11 cellular contexts compared by ENCODE assay signal in genomic region chr17:30821751-30822723, GRCh38. TPM values are rescaled to one million over a fixed set of nuclear protein-coding genes. Genes with fewer than 3 reads are reported as not detected.
DNase-seq lines count a peak whose midpoint lies in the region; ATAC-seq, FAIRE-seq and TF ChIP-seq lines count a peak whose summit lies in the region.
"Had no signal": no experiment of that assay in that cellular context is flagged by ENCODE, and none has a peak within 500 bp of the region (broad histone marks: within the 10 kb centered on the region; RNA-seq: fewer than 3 reads in every experiment).

No MANE protein-coding gene starts in this region.

- FAIRE-seq in urothelium cell line (lab: Jason Lieb, UNC): no peak

- H3K27ac Mint-ChIP-seq in activated CD8-positive, alpha-beta memory T cell treated with anti-CD3 and anti-CD28 coated beads, Interleukin-2, amount 10 ng/mL, durations not matched to agents 7 days and 5 days: peak overlapping the region; percentile 87
- peak overlapping the region; percentile 19 to 90 for H3K27ac Mint-ChIP-seq in stimulated activated naive CD8-positive, alpha-beta T cell treated with anti-CD3 and anti-CD28 coated beads, Interleukin-15, amount 100 ng/mL, for 72 hours

- ATAC-seq in activated CD8-positive, alpha-beta memory T cell treated with anti-CD3 and anti-CD28 coated beads, Interleukin-2, amount 10 ng/mL, durations not matched to agents 7 days and 5 days: no peak
- ATAC-seq in stimulated activated naive CD8-positive, alpha-beta T cell treated with anti-CD3 and anti-CD28 coated beads, Interleukin-15, amount 100 ng/mL, for 72 hours: no peak
- ATAC-seq in HG03139 (IDR thresholded peaks at IDR 0.05; ENCODE audit: unreplicated experiment): no peak
- no peak for ATAC-seq in heart left ventricle

- CTCF ChIA-PET in activated CD8-positive, alpha-beta memory T cell treated with anti-CD3 and anti-CD28 coated beads, Interleukin-2, amount 10 ng/mL, durations not matched to agents 7 days and 5 days (lab: Charles Lee): interaction anchor here (0.6 to 11.4 kb wide), 4 partner anchors 13 to 234 kb away, joined by 3 to 198 read pairs (median 4); no protein-coding TSS in a partner anchor

- H3K27ac ChIP-seq in OCI-LY3 (ENCODE audit: low read length): no peak overlapping the region
- H3K27ac ChIP-seq in epithelial cell of prostate: peak overlapping the region; percentile 4
- H3K27ac ChIP-seq in heart left ventricle: peak overlapping the region in 1 of 12 donors; percentile 93

- intact Hi-C loops in heart left ventricle (cut with DNase I): loop anchor here in 1 of 10 donors (5.0 kb wide), 1 partner anchor 220 kb away; no protein-coding TSS in a partner anchor

- H3K4me1 Mint-ChIP-seq in activated CD8-positive, alpha-beta memory T cell treated with anti-CD3 and anti-CD28 coated beads, Interleukin-2, amount 10 ng/mL, durations not matched to agents 7 days and 5 days: peaks cover 55% of the 10 kb centered on the region
- H3K4me1 Mint-ChIP-seq in stimulated activated naive CD8-positive, alpha-beta T cell treated with anti-CD3 and anti-CD28 coated beads, Interleukin-15, amount 100 ng/mL, for 72 hours: peaks cover 57% of the 10 kb centered on the region

- peaks cover 12% of the 10 kb centered on the region; the same call in 1 of the 2 replicates for H4K20me1 ChIP-seq in OCI-LY3 (ENCODE audit: insufficient read depth, low read length)

- no peak for TF ChIP-seq POLR2A in heart left ventricle (IDR thresholded peaks at IDR 0.05)

- peak overlapping the region; percentile 19; the same call in 1 of the 2 replicates for H3K4me3 ChIP-seq in OCI-LY3 (ENCODE audit: low read length)
- H3K4me3 ChIP-seq in heart left ventricle: peak overlapping the region in 5 of 12 donors; percentile 0 to 99 (median 96)

- H3K4me1 ChIP-seq in OCI-LY3 (ENCODE audit: low read length): peaks cover 29% of the 10 kb centered on the region
- H3K4me1 ChIP-seq in heart left ventricle: peaks cover 0 to 76% (median 19%) of the 10 kb centered on the region in 12 donors

- H3K36me3 ChIP-seq in OCI-LY3 (replicated peaks; ENCODE audit: low read depth, low read length): peaks cover 8% of the 10 kb centered on the region
- H3K36me3 ChIP-seq in heart left ventricle: no peaks in the 10 kb centered on the region

- H3K27me3 ChIP-seq in OCI-LY3 (ENCODE audit: low read depth, low read length): no peaks in the 10 kb centered on the region
- no peaks in the 10 kb centered on the region for H3K27me3 ChIP-seq in heart left ventricle
- H3K27me3 ChIP-seq: stomach had no signal

- peak overlapping the region; percentile 49 for H3K4me2 ChIP-seq in OCI-LY3 (ENCODE audit: low read length)

- no peaks in the 10 kb centered on the region for H3K9me3 Mint-ChIP-seq in activated CD8-positive, alpha-beta memory T cell treated with anti-CD3 and anti-CD28 coated beads, Interleukin-2, amount 10 ng/mL, durations not matched to agents 7 days and 5 days (ENCODE audit: low read depth)
- H3K9me3 Mint-ChIP-seq in stimulated activated naive CD8-positive, alpha-beta T cell treated with anti-CD3 and anti-CD28 coated beads, Interleukin-15, amount 100 ng/mL, for 72 hours: no peaks in the 10 kb centered on the region

- 38 to 50% (median 48%) methylated on average over 9 of the region's 9 CpGs for WGBS in heart left ventricle, 4 donors

- peak overlapping the region; percentile 100 for H3K4me3 Mint-ChIP-seq in activated CD8-positive, alpha-beta memory T cell treated with anti-CD3 and anti-CD28 coated beads, Interleukin-2, amount 10 ng/mL, durations not matched to agents 7 days and 5 days
- H3K4me3 Mint-ChIP-seq in stimulated activated naive CD8-positive, alpha-beta T cell treated with anti-CD3 and anti-CD28 coated beads, Interleukin-15, amount 100 ng/mL, for 72 hours: peak overlapping the region; percentile 94 to 95

- H3K79me2 ChIP-seq in OCI-LY3 (ENCODE audit: low read length): peaks cover 65% of the 10 kb centered on the region

- H3K9ac ChIP-seq in OCI-LY3 (ENCODE audit: low read length): peak overlapping the region; percentile 6; the same call in 1 of the 2 replicates

- TF ChIP-seq CTCF in OCI-LY3 (IDR thresholded peaks at IDR 0.05; ENCODE audit: low read depth, low read length) (no peak), heart left ventricle (IDR thresholded peaks at IDR 0.05) (no peak)

- H3K9me3 ChIP-seq in OCI-LY3 (ENCODE audit: insufficient read depth, low read length) (no peaks in the 10 kb centered on the region), heart left ventricle (no peaks in the 10 kb centered on the region)
- H3K9me3 ChIP-seq: stomach had no signal

- H3K36me3 Mint-ChIP-seq in activated CD8-positive, alpha-beta memory T cell treated with anti-CD3 and anti-CD28 coated beads, Interleukin-2, amount 10 ng/mL, durations not matched to agents 7 days and 5 days: peaks cover 23% of the 10 kb centered on the region

- DNase-seq in activated CD8-positive, alpha-beta memory T cell treated with anti-CD3 and anti-CD28 coated beads, Interleukin-2, amount 10 ng/mL, durations not matched to agents 7 days and 5 days: no peak
- no peak for DNase-seq in activated CD8-positive, alpha-beta memory T cell treated with anti-CD3 and anti-CD28 coated beads, Interleukin-2, amount 50 U/mL, for 48 hours
- DNase-seq in epithelial cell of prostate (ENCODE audit: low read depth, low spot score) (no peak), urothelium cell line (ENCODE audit: low spot score) (no peak), heart left ventricle (no peak)
- DNase-seq in stimulated activated naive CD8-positive, alpha-beta T cell treated with anti-CD3 and anti-CD28 coated beads, Interleukin-15, amount 100 ng/mL, for 72 hours: no peak
- DNase-seq: NCI-H82, posterior cingulate gyrus, stomach had no signal

- no peaks in the 10 kb centered on the region for H3K27me3 Mint-ChIP-seq in activated CD8-positive, alpha-beta memory T cell treated with anti-CD3 and anti-CD28 coated beads, Interleukin-2, amount 10 ng/mL, durations not matched to agents 7 days and 5 days
- H3K27me3 Mint-ChIP-seq in stimulated activated naive CD8-positive, alpha-beta T cell treated with anti-CD3 and anti-CD28 coated beads, Interleukin-15, amount 100 ng/mL, for 72 hours: no peaks in the 10 kb centered on the region

- no peak overlapping the region for H2AFZ ChIP-seq in OCI-LY3 (ENCODE audit: low read depth, low read length)

RNA-seq across cellular contexts. Expression of gene CRLF3, which starts 2.5 kb away (rescaled TPM):
- total RNA-seq in activated CD8-positive, alpha-beta memory T cell treated with anti-CD3 and anti-CD28 coated beads, Interleukin-2, amount 10 ng/mL, durations not matched to agents 7 days and 5 days: 10 to 100 TPM; 52.6 to 58.2 TPM
- total RNA-seq in heart left ventricle: 10 to 100 TPM in 1 of 9 donors, 1 to 10 TPM in 8; 4.4 to 12.3 (median 5.5) TPM
- 1 to 10 TPM; 3.0 to 4.4 TPM for polyA plus RNA-seq in heart left ventricle

RNA-seq across cellular contexts. Expression of gene ATAD5, which starts 9.7 kb away (rescaled TPM):
- 10 to 100 TPM; 33.7 to 46.3 TPM for total RNA-seq in activated CD8-positive, alpha-beta memory T cell treated with anti-CD3 and anti-CD28 coated beads, Interleukin-2, amount 10 ng/mL, durations not matched to agents 7 days and 5 days
- total RNA-seq in heart left ventricle: 1 to 10 TPM in 1 of 9 donors, under 1 TPM in 8; 0.32 to 2.5 (median 0.49) TPM
- under 1 TPM; 0.25 to 0.34 TPM for polyA plus RNA-seq in heart left ventricle

Comparison
In these comparisons a context has a peak if more than half of its experiments do, and no peak if none do; other contexts are left out.
1. RNA of gene CRLF3, which starts 2.5 kb away (total RNA-seq): 52.6 to 58.2 TPM in activated CD8-positive, alpha-beta memory T cell treated with anti-CD3 and anti-CD28 coated beads, Interleukin-2, amount 10 ng/mL, durations not matched to agents 7 days and 5 days; 4.4 to 12.3 TPM in heart left ventricle; every median in the first group is over 4 times any median in the second.
2. RNA of gene ATAD5, which starts 9.7 kb away (total RNA-seq): 33.7 to 46.3 TPM in activated CD8-positive, alpha-beta memory T cell treated with anti-CD3 and anti-CD28 coated beads, Interleukin-2, amount 10 ng/mL, durations not matched to agents 7 days and 5 days; 0.32 to 2.5 TPM in heart left ventricle; every median in the first group is over 4 times any median in the second.